In genomic region chr20:56358070-56358469, GRCh38 we compare ENCODE assay signal across 7 cellular contexts. TPM values are rescaled to one million over a fixed set of nuclear protein-coding genes. Genes with fewer than 3 reads are reported as not detected.
DNase-seq lines count a peak whose midpoint lies in the region; ATAC-seq and TF ChIP-seq lines count a peak whose summit lies in the region.

No MANE protein-coding gene starts in this region.

- no peak for TF ChIP-seq POLR2A in gastrocnemius medialis (IDR thresholded peaks at IDR 0.05)

- H3K4me1 ChIP-seq in gastrocnemius medialis, result peaks cover 27 to 29% of the 10 kb centered on the region in 2 donors

- H3K27ac ChIP-seq in gastrocnemius medialis, result peak overlapping the region; percentile 32 to 71 (median 56)

- no peak for TF ChIP-seq CTCF in epithelial cell of proximal tubule (conservative IDR thresholded peaks at IDR 0.05; ENCODE audit: low read depth, low read length)
- TF ChIP-seq CTCF in gastrocnemius medialis (IDR thresholded peaks at IDR 0.05 in 4 of 5, conservative IDR thresholded peaks at IDR 0.05 in 1 of 5), result no peak

- no peaks in the 10 kb centered on the region for H3K36me3 ChIP-seq in gastrocnemius medialis

- no peaks in the 10 kb centered on the region for H3K9me3 ChIP-seq in gastrocnemius medialis

- DNase-seq in ELR (ENCODE audit: low read depth) (peak; percentile 59), NCI-H69 (lab: John Stamatoyannopoulos, UW) (peak; percentile 2), epithelial cell of proximal tubule (ENCODE audit: low read depth) (no peak), gastrocnemius medialis (no peak), GM19240 (ENCODE audit: insufficient read length, low spot score) (no peak), SKM-1 (lab: John Stamatoyannopoulos, UW; ENCODE audit: unreplicated experiment) (no peak)

- in situ Hi-C loops in gastrocnemius medialis (cut with MboI; ENCODE audit: low sequenced_read_pairs in 4 of 4), result no loop called here

- H3K27me3 ChIP-seq in gastrocnemius medialis, result no peaks in the 10 kb centered on the region

- H3K4me3 ChIP-seq in epithelial cell of proximal tubule (ENCODE audit: low read depth, low read length) (peak overlapping the region; percentile 43), gastrocnemius medialis (peak overlapping the region; percentile 36 to 93 (median 70))

- intact Hi-C loops in gastrocnemius medialis (cut with DNase I; ENCODE audit: low total_unique reads), result loop anchor here (1.0 kb wide), 1 partner anchor 34 kb away; the partner anchor contains the start of genes AURKA and CSTF1

- ATAC-seq in gastrocnemius medialis (no peak), HG03039 (IDR thresholded peaks at IDR 0.05; ENCODE audit: unreplicated experiment) (no peak)

RNA-seq across cellular contexts. Expression of gene FAM210B, which starts 0.7 kb away (rescaled TPM):
- total RNA-seq in epithelial cell of proximal tubule (27.1 and 27.2 TPM in 2 replicates), gastrocnemius medialis (10 to 100 TPM; 34.5 to 57.2 (median 41.4) TPM)

RNA-seq across cellular contexts. Expression of gene AURKA, which starts 33.9 kb away (rescaled TPM):
- total RNA-seq in epithelial cell of proximal tubule (83.9 and 116 TPM in 2 replicates), gastrocnemius medialis (10 to 100 TPM in 1 of 4 donors, 1 to 10 TPM in 3; 1.6 to 11.3 (median 4.6) TPM)

RNA-seq across cellular contexts. Expression of gene CSTF1, which starts 34.4 kb away (rescaled TPM):
- total RNA-seq in epithelial cell of proximal tubule, result 21.6 and 39.4 TPM in 2 replicates
- total RNA-seq in gastrocnemius medialis, result 10 to 100 TPM; 14.2 to 23.2 (median 18.9) TPM

RNA-seq across cellular contexts. Expression of gene CASS4, which starts 54.0 kb away (rescaled TPM):
- total RNA-seq in epithelial cell of proximal tubule (under 0.01 and 0.14 TPM in 2 replicates), gastrocnemius medialis (under 1 TPM in 3 of 4 donors, not detected in 1; 0.36 to 0.86 (median 0.72) TPM)

Comparison
In these comparisons a context has a peak if more than half of its experiments do, and no peak if none do; other contexts are left out.
1. DNase-seq: peak in ELR (single experiment) and NCI-H69 (single experiment); none in epithelial cell of proximal tubule (single experiment), gastrocnemius medialis (0 of 2), GM19240 (single experiment) and SKM-1 (single experiment).